Comparison of ENCODE assay signal across 19 cellular contexts in genomic region chr17:72574675-72575510, GRCh38.
A peak's percentile ranks its signal among the peaks of the same experiment; 100 is the strongest.
DNase-seq lines count a peak whose midpoint lies in the region; ATAC-seq, FAIRE-seq and TF ChIP-seq lines count a peak whose summit lies in the region.
"Had no signal": no experiment of that assay in that cellular context is flagged by ENCODE, and none has a peak within 500 bp of the region (broad histone marks: within the 10 kb centered on the region; RNA-seq: fewer than 3 reads in every experiment).

No MANE protein-coding gene starts in this region.

- FAIRE-seq in A549 (lab: Jason Lieb, UNC), result no peak

- no peak for TF ChIP-seq POLR2A in A549 (IDR thresholded peaks at IDR 0.05; ENCODE audit: low read length)

- H3K27me3 ChIP-seq in layer of hippocampus (ENCODE audit: control insufficient read depth, insufficient read depth, low read length), result peaks cover 6% of the 10 kb centered on the region

- ATAC-seq in A549 (no peak), GM18867 (IDR thresholded peaks at IDR 0.05; ENCODE audit: unreplicated experiment) (no peak), HG03354 (IDR thresholded peaks at IDR 0.05; ENCODE audit: poor library complexity, severe bottlenecking, unreplicated experiment) (no peak)

- H3K4me3 ChIP-seq in A549, result no peak overlapping the region

- peak overlapping the region in 1 of 2 experiments; percentile 40; a peak in 3 of 6 replicates for H3K27ac ChIP-seq in A549
- peak overlapping the region; percentile 44 for H3K27ac ChIP-seq in angular gyrus (ENCODE audit: low read depth, low read length)
- peak overlapping the region; percentile 50 for H3K27ac ChIP-seq in layer of hippocampus (ENCODE audit: low read depth, low read length)
- H3K27ac ChIP-seq: KMS-11 had no signal

- no peak for TF ChIP-seq CTCF in A549 (IDR thresholded peaks at IDR 0.05)

- no peak overlapping the region; the same call in 2 of the 3 replicates for H3K4me2 ChIP-seq in A549
- H3K4me2 ChIP-seq: KMS-11 had no signal

- 86% methylated on average over 12 of the region's 12 CpGs for WGBS in A549 (ENCODE audit: missing lambda C conversion rate)

- TF ChIP-seq EP300 in A549 (IDR thresholded peaks at IDR 0.05), result no peak

- POLR2A ChIA-PET in A549 (lab: Yijun Ruan, JAX), result interaction anchor here (0.6 to 2.6 kb wide), 3 partner anchors 18 to 128 kb away, joined by 3 to 14 read pairs (median 3); no protein-coding TSS in a partner anchor

- DNase-seq in A549 (ENCODE audit: low read depth in 1 of 2, low spot score in 1 of 2), result no peak
- DNase-seq in retina, result peak; percentile 38
- no peak for DNase-seq in UCSD-AML1 (lab: John Stamatoyannopoulos, UW; ENCODE audit: unreplicated experiment)
- DNase-seq: CD4-positive, CD25-positive, alpha-beta regulatory T cell; DMS79; H9; HFFc6; NCI-H1092 treated with DMSO at 0.1 percent for 48 hours; NCI-H146; NCI-H2171; NCI-H345; NCI-H524 treated with DMSO at 0.1 percent for 48 hours; OCI-M1; SHP77 had no signal

- peaks cover 73% of the 10 kb centered on the region for H3K4me1 ChIP-seq in A549

- CTCF ChIA-PET in A549 (lab: Yijun Ruan, JAX), result interaction anchor here (0.6 to 2.0 kb wide), 5 partner anchors 14 to 726 kb away, joined by 3 to 26 read pairs (median 4); no protein-coding TSS in a partner anchor

- no peak for TF ChIP-seq RAD21 in A549 (conservative IDR thresholded peaks at IDR 0.05 in 1 of 2, IDR thresholded peaks at IDR 0.05 in 1 of 2)

- H3K9me3 ChIP-seq in A549, result no peaks in the 10 kb centered on the region

TF ChIP-seq in A549, 52 proteins besides CTCF, POLR2A, EP300 and RAD21:
- peak; percentile 1; the same call in 1 of the 2 replicates for TF ChIP-seq POLR2AphosphoS2 (conservative IDR thresholded peaks at IDR 0.05; ENCODE audit: low read length)
- no peak for TF ChIP-seq KDM1A (IDR thresholded peaks at IDR 0.05; ENCODE audit: low read depth)
- no peak for TF ChIP-seq HOXB5 (CRISPR knock-in tag; IDR thresholded peaks at IDR 0.05)
- no peak for TF ChIP-seq MAFK (IDR thresholded peaks at IDR 0.05; ENCODE audit: partially characterized antibody)
